In genomic region chr18:51561821-51562220, GRCh38 we compare ENCODE assay signal across 20 cellular contexts.
DNase-seq lines count a peak whose midpoint lies in the region; ATAC-seq and TF ChIP-seq lines count a peak whose summit lies in the region.
"Had no signal": no experiment of that assay in that cellular context is flagged by ENCODE, and none has a peak within 500 bp of the region (broad histone marks: within the 10 kb centered on the region; RNA-seq: fewer than 3 reads in every experiment).

No MANE protein-coding gene starts in this region.

- H2BK15ac ChIP-seq in mesendoderm (replicated peaks; ENCODE audit: low read depth), result no peak overlapping the region

- H3K9me3 Mint-ChIP-seq in endodermal cell, result peaks cover 16% of the 10 kb centered on the region
- H3K9me3 Mint-ChIP-seq in effector memory CD8-positive, alpha-beta T cell, result peaks cover 0 to 1% of the 10 kb centered on the region in 2 donors
- no peaks in the 10 kb centered on the region for H3K9me3 Mint-ChIP-seq in activated T-cell treated with anti-CD3 and anti-CD28 coated beads, Interleukin-2, amount 50 U/mL, for 4 hours
- H3K9me3 Mint-ChIP-seq: CD4-positive, alpha-beta T cell had no signal

- H3K9ac ChIP-seq in endodermal cell (ENCODE audit: extremely low read depth, low read length, poor library complexity, severe bottlenecking) (no peak overlapping the region), mesendoderm (ENCODE audit: low read length) (no peak overlapping the region)
- H3K9ac ChIP-seq: GM23248 had no signal

- intact Hi-C loops in adrenal gland (cut with DNase I), result no loop called here
- intact Hi-C loops in left ventricle myocardium inferior (cut with micrococcal nuclease), result no loop called here

- H2AK5ac ChIP-seq in mesendoderm (ENCODE audit: low read length), result peak overlapping the region; percentile 66

- no peak for ATAC-seq in GM21360 (IDR thresholded peaks at IDR 0.05; ENCODE audit: unreplicated experiment)
- ATAC-seq in effector memory CD8-positive, alpha-beta T cell (replicated peaks), result no peak
- no peak for ATAC-seq in activated T-cell treated with anti-CD3 and anti-CD28 coated beads, Interleukin-2, amount 50 U/mL, for 4 hours
- ATAC-seq: HepG2 had no signal

- no peaks in the 10 kb centered on the region for H3K79me1 ChIP-seq in mesendoderm (ENCODE audit: low read length)

- TF ChIP-seq POLR2A in adrenal gland (IDR thresholded peaks at IDR 0.05), result no peak

- H3K27ac ChIP-seq in adrenal gland (no peak overlapping the region), endodermal cell (ENCODE audit: low read depth, low read length) (no peak overlapping the region), left ventricle myocardium inferior (replicated peaks) (no peak overlapping the region), mesendoderm (ENCODE audit: low read depth, low read length) (no peak overlapping the region)
- H3K27ac ChIP-seq: GM23248 had no signal

- TF ChIP-seq CTCF in adrenal gland (IDR thresholded peaks at IDR 0.05) (no peak), endodermal cell (conservative IDR thresholded peaks at IDR 0.05) (no peak), left ventricle myocardium inferior (IDR thresholded peaks at IDR 0.05; ENCODE audit: borderline replicate concordance) (no peak)

- H4K8ac ChIP-seq in mesendoderm (ENCODE audit: low read depth, low read length), result no peak overlapping the region

- H3K4me3 Mint-ChIP-seq in endodermal cell, result no peak overlapping the region
- no peak overlapping the region for H3K4me3 Mint-ChIP-seq in effector memory CD8-positive, alpha-beta T cell
- no peak overlapping the region for H3K4me3 Mint-ChIP-seq in activated T-cell treated with anti-CD3 and anti-CD28 coated beads, Interleukin-2, amount 50 U/mL, for 4 hours
- H3K4me3 Mint-ChIP-seq: CD4-positive, alpha-beta T cell had no signal

- no peak overlapping the region for H4K5ac ChIP-seq in mesendoderm (ENCODE audit: low read length)

- no peaks in the 10 kb centered on the region for H3K36me3 ChIP-seq in adrenal gland (replicated peaks in 1 of 2)
- no peaks in the 10 kb centered on the region for H3K36me3 ChIP-seq in endodermal cell (ENCODE audit: control insufficient read depth, insufficient read depth, low read length)
- no peaks in the 10 kb centered on the region for H3K36me3 ChIP-seq in left ventricle myocardium inferior
- no peaks in the 10 kb centered on the region for H3K36me3 ChIP-seq in mesendoderm (ENCODE audit: control insufficient read depth, insufficient read depth, low read length)
- H3K36me3 ChIP-seq: BE2C, HAP-1 had no signal

- DNase-seq in adrenal gland (peak; percentile 55 to 86 (median 71)), endodermal cell (no peak), left ventricle myocardium inferior (peak; percentile 37), mesendoderm (no peak)
- no peak for DNase-seq in effector memory CD8-positive, alpha-beta T cell
- DNase-seq in activated T-cell treated with anti-CD3 and anti-CD28 coated beads, Interleukin-2, amount 50 U/mL, for 4 hours, result no peak
- no peak for DNase-seq in activated CD8-positive, alpha-beta memory T cell treated with anti-CD3 and anti-CD28 coated beads for 24 hours
- DNase-seq: BE2C; CD4-positive, alpha-beta T cell; DMS153; GDM1; GM23248; KBM-7; NCI-H1105 treated with DMSO at 0.1 percent for 48 hours; NCI-H1694; NCI-H2081 treated with DMSO at 0.1 percent for 48 hours; NCI-H446 treated with DMSO at 0.1 percent for 48 hours had no signal

- H3K36me3 Mint-ChIP-seq in endodermal cell (ENCODE audit: low read depth), result no peaks in the 10 kb centered on the region
- H3K36me3 Mint-ChIP-seq in effector memory CD8-positive, alpha-beta T cell (ENCODE audit: insufficient read depth), result no peaks in the 10 kb centered on the region
- H3K36me3 Mint-ChIP-seq in activated T-cell treated with anti-CD3 and anti-CD28 coated beads, Interleukin-2, amount 50 U/mL, for 4 hours (ENCODE audit: insufficient read depth), result no peaks in the 10 kb centered on the region

- no peaks in the 10 kb centered on the region for H3K9me3 ChIP-seq in adrenal gland (replicated peaks in 1 of 3)
- peaks cover 21% of the 10 kb centered on the region for H3K9me3 ChIP-seq in endodermal cell (ENCODE audit: control insufficient read depth, low read length)
- H3K9me3 ChIP-seq in left ventricle myocardium inferior (replicated peaks), result no peaks in the 10 kb centered on the region
- H3K9me3 ChIP-seq: BE2C, HAP-1 had no signal

- H3K27me3 Mint-ChIP-seq in endodermal cell (ENCODE audit: insufficient read depth), result no peaks in the 10 kb centered on the region
- H3K27me3 Mint-ChIP-seq in effector memory CD8-positive, alpha-beta T cell, result peaks cover 17 to 41% of the 10 kb centered on the region in 2 donors
- peaks cover 15% of the 10 kb centered on the region for H3K27me3 Mint-ChIP-seq in activated T-cell treated with anti-CD3 and anti-CD28 coated beads, Interleukin-2, amount 50 U/mL, for 4 hours (ENCODE audit: low read depth)

- H3K18ac ChIP-seq in mesendoderm (ENCODE audit: low read length), result peak overlapping the region; percentile 36

- H3K4ac ChIP-seq in mesendoderm (ENCODE audit: low read depth, low read length), result no peak overlapping the region

- H3K27me3 ChIP-seq in adrenal gland (no peaks in the 10 kb centered on the region), endodermal cell (ENCODE audit: control insufficient read depth, insufficient read depth, low read length, poor library complexity, severe bottlenecking) (no peaks in the 10 kb centered on the region), left ventricle myocardium inferior (ENCODE audit: low read depth) (no peaks in the 10 kb centered on the region), mesendoderm (ENCODE audit: insufficient read depth, low read length, poor library complexity) (no peaks in the 10 kb centered on the region)
- H3K27me3 ChIP-seq: BE2C had no signal

- H3K56ac ChIP-seq in mesendoderm (ENCODE audit: low read length), result no peak overlapping the region

- H3K79me2 ChIP-seq in mesendoderm (ENCODE audit: control insufficient read depth, insufficient read depth, low read length), result no peaks in the 10 kb centered on the region

- peak overlapping the region; percentile 18 for H2BK5ac ChIP-seq in mesendoderm (ENCODE audit: low read length)

- H3K4me3 ChIP-seq in adrenal gland (no peak overlapping the region), endodermal cell (ENCODE audit: low read length) (peak overlapping the region; percentile 1), left ventricle myocardium inferior (no peak overlapping the region), mesendoderm (ENCODE audit: low read length) (no peak overlapping the region)
- H3K4me3 ChIP-seq: GM23248, HAP-1 had no signal

- no peaks in the 10 kb centered on the region for H3K4me1 ChIP-seq in adrenal gland (replicated peaks in 1 of 2)
- H3K4me1 ChIP-seq in endodermal cell (ENCODE audit: control insufficient read depth, insufficient read depth, low read length), result peaks cover 16% of the 10 kb centered on the region
- H3K4me1 ChIP-seq in left ventricle myocardium inferior, result peaks cover 4% of the 10 kb centered on the region
- peaks cover 14% of the 10 kb centered on the region for H3K4me1 ChIP-seq in mesendoderm (ENCODE audit: control insufficient read depth, low read depth, low read length)
- H3K4me1 ChIP-seq: BE2C, HAP-1 had no signal

- H3K23ac ChIP-seq in mesendoderm (ENCODE audit: low read length), result no peak overlapping the region

- WGBS in adrenal gland, 4 donors, result 29 to 42% (median 40%) methylated on average over 4 of the region's 4 CpGs
- WGBS in endodermal cell (ENCODE audit: insufficient coverage in 1 of 2, insufficient read length in 1 of 2), 2 experiments, result 90 to 96% methylated on average over 2 to 4 of the region's 4 CpGs
- no CpG with 5 or more reads among the region's 4 CpGs for WGBS in mesendoderm (ENCODE audit: extremely low coverage, insufficient coverage, low lambda C conversion rate)

- no peak overlapping the region for H3K27ac Mint-ChIP-seq in endodermal cell
- no peak overlapping the region for H3K27ac Mint-ChIP-seq in effector memory CD8-positive, alpha-beta T cell
- H3K27ac Mint-ChIP-seq: CD4-positive, alpha-beta T cell had no signal

- H2BK120ac ChIP-seq in mesendoderm (ENCODE audit: low read depth, low read length), result peak overlapping the region; percentile 89

- no peak overlapping the region for H3K4me2 ChIP-seq in mesendoderm (ENCODE audit: low read length)

- peaks cover 58% of the 10 kb centered on the region for H3K4me1 Mint-ChIP-seq in endodermal cell
- no peaks in the 10 kb centered on the region for H3K4me1 Mint-ChIP-seq in effector memory CD8-positive, alpha-beta T cell (ENCODE audit: low read depth in 2 of 2)
- H3K4me1 Mint-ChIP-seq in activated T-cell treated with anti-CD3 and anti-CD28 coated beads, Interleukin-2, amount 50 U/mL, for 4 hours (ENCODE audit: low read depth), result no peaks in the 10 kb centered on the region

Comparison
In these comparisons a context has a peak if more than half of its experiments do, and no peak if none do; other contexts are left out.
1. DNase-seq: peak in adrenal gland (7 of 7) and left ventricle myocardium inferior (single experiment); none in endodermal cell (single experiment), mesendoderm (single experiment), effector memory CD8-positive, alpha-beta T cell (0 of 3), activated T-cell treated with anti-CD3 and anti-CD28 coated beads, Interleukin-2, amount 50 U/mL, for 4 hours (single experiment) and activated CD8-positive, alpha-beta memory T cell treated with anti-CD3 and anti-CD28 coated beads for 24 hours (single experiment).